ENCODE assay signal across 8 cellular contexts in the genomic region with DNA sequence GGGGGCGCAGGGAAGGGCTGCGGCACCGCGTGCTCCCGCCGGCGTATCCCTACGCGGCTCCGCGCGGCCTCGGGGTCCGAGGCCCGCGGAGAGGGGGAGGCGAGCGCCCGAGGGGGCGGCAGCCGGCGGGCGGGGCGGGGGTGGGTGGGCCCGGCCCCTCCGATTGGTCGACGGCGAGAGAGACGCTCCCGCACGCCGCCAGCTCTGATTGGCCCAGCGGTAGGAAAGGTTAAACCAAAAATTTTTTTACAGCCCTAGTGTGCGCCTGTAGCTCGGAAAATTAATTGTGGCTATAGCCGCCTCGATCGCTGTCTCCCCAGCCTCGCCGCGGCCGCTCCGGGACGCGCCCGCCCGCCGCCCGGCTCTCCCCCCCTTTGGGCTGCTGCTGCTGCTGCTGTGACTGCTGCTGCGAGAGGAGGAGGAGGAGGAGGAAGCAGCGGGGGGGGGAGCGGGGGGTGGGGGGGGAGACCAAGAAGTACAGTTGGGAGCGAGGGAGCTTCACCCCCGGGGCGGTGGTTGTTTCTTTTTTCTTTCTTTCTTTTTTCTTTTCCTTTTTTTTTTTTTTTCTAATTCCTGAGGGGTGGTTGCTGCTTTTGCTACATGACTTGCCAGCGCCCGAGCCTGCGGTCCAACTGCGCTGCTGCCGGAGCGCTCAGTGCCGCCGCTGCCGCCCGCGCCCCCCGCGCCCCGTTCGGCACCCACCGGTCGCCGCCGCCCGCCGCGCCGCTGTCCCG. TPM values are rescaled to one million over a fixed set of nuclear protein-coding genes. Genes with fewer than 3 reads are reported as not detected.
DNase-seq lines count a peak whose midpoint lies in the region; ATAC-seq and TF ChIP-seq lines count a peak whose summit lies in the region.

A gene (plus strand): TSS at position 283 of the 734 bp plus-strand sequence. CDS start 493 bp downstream, outside the sequence.

- DNase-seq in GM13977 (ENCODE audit: low spot score) (peak; percentile 83), NCI-H1105 (lab: John Stamatoyannopoulos, UW) (peak; percentile 94), NCI-H2196 treated with DMSO at 0.1 percent for 48 hours (lab: John Stamatoyannopoulos, UW; ENCODE audit: unreplicated experiment) (no peak)
- DNase-seq in activated naive CD8-positive, alpha-beta T cell treated with anti-CD3 and anti-CD28 coated beads for 36 hours, result no peak

- H3K27ac Mint-ChIP-seq in activated naive CD8-positive, alpha-beta T cell treated with anti-CD3 and anti-CD28 coated beads for 36 hours, result no peak within 1 kb of the TSS

- H3K36me3 Mint-ChIP-seq in activated naive CD8-positive, alpha-beta T cell treated with anti-CD3 and anti-CD28 coated beads for 36 hours, result peaks cover 10% of the 10 kb centered on the region

- H3K4me1 ChIP-seq in urinary bladder (ENCODE audit: insufficient read depth), result no peaks in the 10 kb centered on the region

- 2% methylated on average over 78 of the region's 80 CpGs for WGBS in urinary bladder

- peaks cover 12% of the 10 kb centered on the region for H3K9me3 Mint-ChIP-seq in activated naive CD8-positive, alpha-beta T cell treated with anti-CD3 and anti-CD28 coated beads for 36 hours

- ATAC-seq in esophagus mucosa (no peak), GM19351 (IDR thresholded peaks at IDR 0.05; ENCODE audit: unreplicated experiment) (no peak)

- peaks cover 9% of the 10 kb centered on the region for H3K4me1 Mint-ChIP-seq in activated naive CD8-positive, alpha-beta T cell treated with anti-CD3 and anti-CD28 coated beads for 36 hours

- H3K27ac ChIP-seq in layer of hippocampus (ENCODE audit: low read depth, low read length) (peak within 1 kb of the TSS; percentile 71), urinary bladder (ENCODE audit: low read depth) (no peak within 1 kb of the TSS)

- in situ Hi-C loops in GM13977 (cut with MboI; ENCODE audit: low pct_unique_long_range_greater_than_20kb, low sequenced_read_pairs, unreplicated experiment), result loop anchor here (25.0 kb wide), 2 partner anchors 446 to 771 kb away; no protein-coding TSS in a partner anchor

- TF ChIP-seq CTCF in GM13977 (IDR thresholded peaks at IDR 0.05; ENCODE audit: extremely low read depth, insufficient read depth, missing control alignments), result no peak

- peak within 1 kb of the TSS; percentile 49 for H3K4me3 ChIP-seq in urinary bladder (ENCODE audit: low read depth, low read length)

- peaks cover 85% of the 10 kb centered on the region for H3K27me3 Mint-ChIP-seq in activated naive CD8-positive, alpha-beta T cell treated with anti-CD3 and anti-CD28 coated beads for 36 hours

- H3K4me3 Mint-ChIP-seq in activated naive CD8-positive, alpha-beta T cell treated with anti-CD3 and anti-CD28 coated beads for 36 hours, result peak within 1 kb of the TSS; percentile 37

- H3K27me3 ChIP-seq in layer of hippocampus (ENCODE audit: control insufficient read depth, insufficient read depth, low read length), result peaks cover 34% of the 10 kb centered on the region

- H3K36me3 ChIP-seq in urinary bladder (ENCODE audit: insufficient read depth), result no peaks in the 10 kb centered on the region

RNA-seq across cellular contexts. Expression of the gene that starts here (rescaled TPM):
- not detected for total RNA-seq in activated naive CD8-positive, alpha-beta T cell treated with anti-CD3 and anti-CD28 coated beads for 36 hours
- total RNA-seq in urinary bladder, result not detected
- not detected for polyA plus RNA-seq in urinary bladder
- total RNA-seq in esophagus mucosa, result not detected

Comparison
In these comparisons a context has a peak if more than half of its experiments do, and no peak if none do; other contexts are left out.
1. DNase-seq: peak in GM13977 (single experiment) and NCI-H1105 (single experiment); none in activated naive CD8-positive, alpha-beta T cell treated with anti-CD3 and anti-CD28 coated beads for 36 hours (single experiment) and NCI-H2196 treated with DMSO at 0.1 percent for 48 hours (single experiment).